ENCODE assay signal across 13 cellular contexts in genomic region chr10:114970515-114970914, GRCh38. TPM values are rescaled to one million over a fixed set of nuclear protein-coding genes. Genes with fewer than 3 reads are reported as not detected.
DNase-seq lines count a peak whose midpoint lies in the region; ATAC-seq and TF ChIP-seq lines count a peak whose summit lies in the region.
"Had no signal": no experiment of that assay in that cellular context is flagged by ENCODE, and none has a peak within 500 bp of the region (broad histone marks: within the 10 kb centered on the region; RNA-seq: fewer than 3 reads in every experiment).

No MANE protein-coding gene starts in this region.

- H3K27ac Mint-ChIP-seq in activated T-helper 2 cell treated with anti-CD3 and anti-CD28 coated beads, Interferon-gamma antibody, Interleukin-2, Interleukin-4, amounts not matched to agents 10 μg/mL and 5 μg/mL and 100 μg/mL, durations not matched to agents 14 hours and 24 hours and 36 hours: peak overlapping the region; percentile 71
- H3K27ac Mint-ChIP-seq in immature natural killer cell: peak overlapping the region in 5 of 6 donors; percentile 25 to 68 (median 65)
- H3K27ac Mint-ChIP-seq: activated CD4-positive, alpha-beta memory T cell treated with anti-CD3 and anti-CD28 coated beads, Interleukin-2, amount 10 ng/mL, durations not matched to agents 7 days and 5 days; memory B cell had no signal

- ATAC-seq in sciatic nerve (no peak), right lobe of liver (no peak)

- intact Hi-C loops in A673 (cut with micrococcal nuclease; ENCODE audit: unreplicated experiment): no loop called here
- intact Hi-C loops in activated T-helper 2 cell treated with anti-CD3 and anti-CD28 coated beads, Interferon-gamma antibody, Interleukin-2, Interleukin-4, amounts not matched to agents 10 μg/mL and 5 μg/mL and 100 μg/mL, durations not matched to agents 14 hours and 24 hours and 36 hours (cut with micrococcal nuclease): loop anchor here (2.0 kb wide), 1 partner anchor 14 kb away; no protein-coding TSS in a partner anchor
- intact Hi-C loops in sciatic nerve (cut with DNase I): no loop called here
- intact Hi-C loops in right lobe of liver (cut with DNase I): no loop called here

- no TSS peak for BruUV-seq in A673 (replicated peaks; lab: Mats Ljungman, UMichigan)

- CTCF ChIA-PET in A673 (lab: Charles Lee) (no interaction called here), HEK293 (lab: Yijun Ruan, JAX) (interaction anchor here (0.6 to 0.9 kb wide), 2 partner anchors 32 to 224 kb away, joined by 3 to 5 read pairs; partner anchors contain the start of gene TRUB1)

- no peaks in the 10 kb centered on the region for H3K9me3 Mint-ChIP-seq in activated T-helper 2 cell treated with anti-CD3 and anti-CD28 coated beads, Interferon-gamma antibody, Interleukin-2, Interleukin-4, amounts not matched to agents 10 μg/mL and 5 μg/mL and 100 μg/mL, durations not matched to agents 14 hours and 24 hours and 36 hours
- no peaks in the 10 kb centered on the region for H3K9me3 Mint-ChIP-seq in immature natural killer cell
- H3K9me3 Mint-ChIP-seq: activated CD4-positive, alpha-beta memory T cell treated with anti-CD3 and anti-CD28 coated beads, Interleukin-2, amount 10 ng/mL, durations not matched to agents 7 days and 5 days; memory B cell had no signal

- H3K36me3 Mint-ChIP-seq in activated T-helper 2 cell treated with anti-CD3 and anti-CD28 coated beads, Interferon-gamma antibody, Interleukin-2, Interleukin-4, amounts not matched to agents 10 μg/mL and 5 μg/mL and 100 μg/mL, durations not matched to agents 14 hours and 24 hours and 36 hours (ENCODE audit: low read depth): peaks cover 29% of the 10 kb centered on the region
- peaks cover 12 to 18% (median 15%) of the 10 kb centered on the region in 3 donors for H3K36me3 Mint-ChIP-seq in immature natural killer cell

- no peaks in the 10 kb centered on the region for H3K27me3 ChIP-seq in A673 (replicated peaks; ENCODE audit: insufficient read depth, low read depth, low read length, poor library complexity)
- no peaks in the 10 kb centered on the region for H3K27me3 ChIP-seq in right lobe of liver

- H3K4me3 ChIP-seq in A673 (ENCODE audit: low read depth, low read length, poor library complexity, severe bottlenecking): no peak overlapping the region
- no peak overlapping the region for H3K4me3 ChIP-seq in HEK293 (ENCODE audit: low read depth, low read length)
- no peak overlapping the region for H3K4me3 ChIP-seq in right lobe of liver

- H3K36me3 ChIP-seq in A673 (ENCODE audit: insufficient read depth, low read length, poor library complexity, severe bottlenecking) (no peaks in the 10 kb centered on the region), HEK293 (ENCODE audit: control insufficient read depth in 2 of 2, insufficient read depth in 1 of 2, low read length in 2 of 2) (peaks cover 0 to 4% of the 10 kb centered on the region in 2 experiments; a peak in 1 of 3 replicates), right lobe of liver (no peaks in the 10 kb centered on the region)

- H3K4me1 Mint-ChIP-seq in activated T-helper 2 cell treated with anti-CD3 and anti-CD28 coated beads, Interferon-gamma antibody, Interleukin-2, Interleukin-4, amounts not matched to agents 10 μg/mL and 5 μg/mL and 100 μg/mL, durations not matched to agents 14 hours and 24 hours and 36 hours (ENCODE audit: low read depth): peaks cover 32% of the 10 kb centered on the region
- H3K4me1 Mint-ChIP-seq in immature natural killer cell: peaks cover 31 to 51% of the 10 kb centered on the region in 2 donors

- TF ChIP-seq CTCF in A673 (conservative IDR thresholded peaks at IDR 0.05; ENCODE audit: low read depth, low read length) (no peak), HEK293 (tag by site-specific recombination; IDR thresholded peaks at IDR 0.05) (no peak), right lobe of liver (IDR thresholded peaks at IDR 0.05) (no peak)

- H3K27ac ChIP-seq in A673 (ENCODE audit: low read depth, low read length, poor library complexity, severe bottlenecking) (no peak overlapping the region), HEK293 (ENCODE audit: extremely low read depth, low read depth, low read length) (no peak overlapping the region), right lobe of liver (no peak overlapping the region)

- H3K9me3 ChIP-seq in A673 (ENCODE audit: low read depth, low read length, poor library complexity, severe bottlenecking): no peaks in the 10 kb centered on the region
- no peaks in the 10 kb centered on the region for H3K9me3 ChIP-seq in HEK293 (ENCODE audit: control insufficient read depth, insufficient read depth, low read depth, low read length)
- H3K9me3 ChIP-seq in right lobe of liver: no peaks in the 10 kb centered on the region

- POLR2A ChIA-PET in A673 (lab: Charles Lee; ENCODE audit: low non-redundant PET) (interaction anchor here (0.5 kb wide), 1 partner anchor 34 kb away, joined by 17 read pairs; no protein-coding TSS in a partner anchor), HEK293 (lab: Yijun Ruan, JAX) (no interaction called here)

- H3K4me1 ChIP-seq in A673 (ENCODE audit: insufficient read depth, low read length, poor library complexity, severe bottlenecking): no peaks in the 10 kb centered on the region
- peaks cover 9% of the 10 kb centered on the region; the same call in 1 of the 2 replicates for H3K4me1 ChIP-seq in HEK293 (ENCODE audit: control insufficient read depth, insufficient read depth, low read length)
- H3K4me1 ChIP-seq in right lobe of liver: no peaks in the 10 kb centered on the region

- H3K4me3 Mint-ChIP-seq in activated T-helper 2 cell treated with anti-CD3 and anti-CD28 coated beads, Interferon-gamma antibody, Interleukin-2, Interleukin-4, amounts not matched to agents 10 μg/mL and 5 μg/mL and 100 μg/mL, durations not matched to agents 14 hours and 24 hours and 36 hours (ENCODE audit: low read depth): no peak overlapping the region
- peak overlapping the region in 2 of 5 donors; percentile 5 to 12 for H3K4me3 Mint-ChIP-seq in immature natural killer cell
- H3K4me3 Mint-ChIP-seq: activated CD4-positive, alpha-beta memory T cell treated with anti-CD3 and anti-CD28 coated beads, Interleukin-2, amount 10 ng/mL, durations not matched to agents 7 days and 5 days; memory B cell had no signal

- WGBS in right lobe of liver (ENCODE audit: insufficient coverage, low coverage, low lambda C conversion rate, missing lambda C conversion rate): 85% methylated on average over 4 of the region's 4 CpGs

- TF ChIP-seq POLR2A in erythroblast (IDR thresholded peaks at IDR 0.05; ENCODE audit: low read length): no peak
- TF ChIP-seq POLR2A in right lobe of liver (IDR thresholded peaks at IDR 0.05): no peak

- peak; percentile 1 for DNase-seq in A673 (ENCODE audit: low spot score)
- no peak for DNase-seq in activated T-helper 2 cell treated with anti-CD3 and anti-CD28 coated beads, Interferon-gamma antibody, Interleukin-2, Interleukin-4, amounts not matched to agents 10 μg/mL and 5 μg/mL and 100 μg/mL, durations not matched to agents 14 hours and 24 hours and 36 hours (ENCODE audit: low spot score)
- peak; percentile 5 to 11 (median 6) for DNase-seq in immature natural killer cell
- DNase-seq in erythroblast (lab: John Stamatoyannopoulos, UW): no peak
- no peak for DNase-seq in middle frontal gyrus (ENCODE audit: extremely low spot score, low spot score)
- no peak for DNase-seq in sciatic nerve (ENCODE audit: low spot score)
- DNase-seq in right lobe of liver: no peak
- DNase-seq: activated CD4-positive, alpha-beta memory T cell treated with anti-CD3 and anti-CD28 coated beads, Interleukin-2, amount 10 ng/mL, durations not matched to agents 7 days and 5 days; effector CD4-positive, alpha-beta T cell; head of caudate nucleus; NCI-H2029 had no signal

- H3K27me3 Mint-ChIP-seq in activated T-helper 2 cell treated with anti-CD3 and anti-CD28 coated beads, Interferon-gamma antibody, Interleukin-2, Interleukin-4, amounts not matched to agents 10 μg/mL and 5 μg/mL and 100 μg/mL, durations not matched to agents 14 hours and 24 hours and 36 hours (ENCODE audit: low read depth): no peaks in the 10 kb centered on the region
- peaks cover 0 to 2% (median 0%) of the 10 kb centered on the region in 3 donors for H3K27me3 Mint-ChIP-seq in immature natural killer cell (ENCODE audit: low read depth in 3 of 3)
- H3K27me3 Mint-ChIP-seq: activated CD4-positive, alpha-beta memory T cell treated with anti-CD3 and anti-CD28 coated beads, Interleukin-2, amount 10 ng/mL, durations not matched to agents 7 days and 5 days; memory B cell had no signal

TF ChIP-seq in HEK293, 187 proteins besides CTCF, POLR2A, EP300 and RAD21:
- TF ChIP-seq ZNF600 (tag by site-specific recombination; IDR thresholded peaks at IDR 0.05) (0 out of 2 replicates have a peak, but pooled peaks have one; percentile 18), YY2 (tag by site-specific recombination; IDR thresholded peaks at IDR 0.05) (no peak), ZBTB17 (tag by site-specific recombination; IDR thresholded peaks at IDR 0.05) (peak; percentile 80)

RNA-seq across cellular contexts. Expression of gene TRUB1, which starts 32.5 kb away (rescaled TPM):
- total RNA-seq in A673 (2021): 29.6 and 30.0 TPM in 2 replicates
- 20.3 and 21.4 TPM in 2 replicates for total RNA-seq in activated T-helper 2 cell treated with anti-CD3 and anti-CD28 coated beads, Interferon-gamma antibody, Interleukin-2, Interleukin-4, amounts not matched to agents 10 μg/mL and 5 μg/mL and 100 μg/mL, durations not matched to agents 14 hours and 24 hours and 36 hours
- polyA plus RNA-seq in immature natural killer cell: 10 to 100 TPM in 2 of 3 donors, 1 to 10 TPM in 1; 1.9 to 11.2 (median 10.6) TPM
- 11.2 TPM for total RNA-seq in sciatic nerve
- total RNA-seq in right lobe of liver: 10 to 100 TPM in 1 of 6 experiments, 1 to 10 TPM in 5; 6.7 to 12.5 (median 8.7) TPM

Comparison
In these comparisons a context has a peak if more than half of its experiments do, and no peak if none do; other contexts are left out.
1. DNase-seq: peak in A673 (single experiment) and immature natural killer cell (3 of 3); none in activated T-helper 2 cell treated with anti-CD3 and anti-CD28 coated beads, Interferon-gamma antibody, Interleukin-2, Interleukin-4, amounts not matched to agents 10 μg/mL and 5 μg/mL and 100 μg/mL, durations not matched to agents 14 hours and 24 hours and 36 hours (single experiment), erythroblast (0 of 2), middle frontal gyrus (single experiment), sciatic nerve (single experiment) and right lobe of liver (0 of 3).